ENCODE assay signal across 1 cellular context in the genomic region with DNA sequence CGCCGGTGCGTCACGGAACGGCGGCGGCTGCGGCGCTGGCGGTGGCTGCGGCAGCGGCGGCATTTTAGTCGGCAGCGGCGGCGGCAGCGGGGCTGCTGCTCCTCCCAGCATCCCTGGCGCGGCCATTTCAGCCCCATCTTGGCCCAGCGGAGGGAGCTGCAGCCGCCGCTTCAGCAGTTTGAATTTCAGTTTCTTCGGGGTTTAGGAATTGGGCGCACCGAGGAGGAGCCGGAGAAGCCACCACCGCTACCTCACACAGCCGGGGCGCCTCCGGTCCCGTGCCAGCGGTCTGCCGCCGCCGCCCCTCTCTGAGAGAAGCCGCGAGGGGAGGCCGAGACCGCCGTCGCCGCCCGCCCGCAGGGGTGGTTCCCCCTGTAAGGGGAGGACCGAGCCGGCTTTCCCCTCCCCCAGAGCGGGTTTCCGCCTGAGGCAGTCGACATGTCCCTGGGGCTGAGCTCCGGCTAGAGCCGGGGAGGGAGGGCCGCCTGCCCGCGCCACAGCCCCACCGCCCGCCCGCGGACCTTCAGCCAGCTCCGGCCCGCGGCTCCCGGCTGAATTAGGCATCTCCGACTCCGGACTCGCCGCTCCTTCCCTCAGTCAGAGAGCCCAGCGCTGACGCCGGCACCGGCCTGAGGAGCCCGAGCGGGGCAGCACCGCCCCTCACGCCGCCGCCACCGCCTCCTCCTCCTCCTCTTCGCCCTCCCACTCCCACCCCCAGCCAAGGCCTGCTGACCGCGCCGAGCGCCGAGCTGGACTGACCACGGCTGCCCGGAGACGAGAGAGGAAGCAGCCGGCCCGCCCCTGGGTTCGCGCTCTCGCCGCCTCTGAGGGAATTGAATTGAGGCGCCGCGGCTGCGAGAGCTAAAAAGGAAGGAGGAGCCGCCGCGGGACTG.
TF ChIP-seq lines count a peak whose summit lies in the region.

A gene (plus strand): TSS at position 67 of the 893 bp plus-strand sequence. CDS start 1,053 bp downstream, outside the sequence.

TF ChIP-seq in HepG2, 621 proteins besides CTCF, POLR2A, EP300 and RAD21 (continued from another document and continues in another):
- TF ChIP-seq, protein P1, sequence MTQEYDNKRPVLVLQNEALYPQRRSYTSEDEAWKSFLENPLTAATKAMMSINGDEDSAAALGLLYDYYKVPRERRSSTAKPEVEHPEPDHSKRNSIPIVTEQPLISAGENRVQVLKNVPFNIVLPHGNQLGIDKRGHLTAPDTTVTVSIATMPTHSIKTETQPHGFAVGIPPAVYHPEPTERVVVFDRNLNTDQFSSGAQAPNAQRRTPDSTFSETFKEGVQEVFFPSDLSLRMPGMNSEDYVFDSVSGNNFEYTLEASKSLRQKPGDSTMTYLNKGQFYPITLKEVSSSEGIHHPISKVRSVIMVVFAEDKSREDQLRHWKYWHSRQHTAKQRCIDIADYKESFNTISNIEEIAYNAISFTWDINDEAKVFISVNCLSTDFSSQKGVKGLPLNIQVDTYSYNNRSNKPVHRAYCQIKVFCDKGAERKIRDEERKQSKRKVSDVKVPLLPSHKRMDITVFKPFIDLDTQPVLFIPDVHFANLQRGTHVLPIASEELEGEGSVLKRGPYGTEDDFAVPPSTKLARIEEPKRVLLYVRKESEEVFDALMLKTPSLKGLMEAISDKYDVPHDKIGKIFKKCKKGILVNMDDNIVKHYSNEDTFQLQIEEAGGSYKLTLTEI (CRISPR knock-in tag; conservative IDR thresholded peaks at IDR 0.05), result no peak
- TF ChIP-seq RFXAP (CRISPR knock-in tag; IDR thresholded peaks at IDR 0.05; ENCODE audit: borderline replicate concordance) (peak; percentile 66; the same call in 1 of the 2 replicates), HOXA3 (CRISPR knock-in tag; IDR thresholded peaks at IDR 0.05) (peak; percentile 93), ZNF841 (CRISPR knock-in tag; IDR thresholded peaks at IDR 0.05; ENCODE audit: borderline replicate concordance) (0 out of 2 replicates have a peak, but pooled peaks have one; percentile 59), JUN (CRISPR knock-in tag; IDR thresholded peaks at IDR 0.05) (0 out of 2 replicates have a peak, but pooled peaks have one; percentile 14), RELA (CRISPR knock-in tag; IDR thresholded peaks at IDR 0.05) (no peak), MYNN (CRISPR knock-in tag; IDR thresholded peaks at IDR 0.05; ENCODE audit: low read depth) (no peak), ZNF772 (CRISPR knock-in tag; IDR thresholded peaks at IDR 0.05) (peak; percentile 35; the same call in 1 of the 2 replicates), FOSL2 (CRISPR knock-in tag; IDR thresholded peaks at IDR 0.05) (peak; percentile 61), ZNF337 (CRISPR knock-in tag; IDR thresholded peaks at IDR 0.05; ENCODE audit: borderline replicate concordance, low read depth) (no peak), MAF1 (CRISPR knock-in tag; IDR thresholded peaks at IDR 0.05; ENCODE audit: borderline replicate concordance) (peak; percentile 65; the same call in 1 of the 2 replicates), TOE1 (CRISPR knock-in tag; IDR thresholded peaks at IDR 0.05) (no peak), MED13 (CRISPR knock-in tag; IDR thresholded peaks at IDR 0.05) (peak; percentile 40; the same call in 1 of the 2 replicates), ZKSCAN5 (CRISPR knock-in tag; IDR thresholded peaks at IDR 0.05) (no peak), KLF15 (CRISPR knock-in tag; IDR thresholded peaks at IDR 0.05; ENCODE audit: borderline replicate concordance) (0 out of 2 replicates have a peak, but pooled peaks have one; percentile 12), SKI (IDR thresholded peaks at IDR 0.05; ENCODE audit: partially characterized antibody) (peak; percentile 78), ZNF430 (CRISPR knock-in tag; IDR thresholded peaks at IDR 0.05) (no peak), ZNF644 (CRISPR knock-in tag; IDR thresholded peaks at IDR 0.05; ENCODE audit: low read depth) (peak; percentile 9; the same call in 1 of the 2 replicates), NR2F6 (IDR thresholded peaks at IDR 0.05) (no peak), NR2F6 (CRISPR knock-in tag; IDR thresholded peaks at IDR 0.05) (no peak), RBFOX2 (IDR thresholded peaks at IDR 0.05; ENCODE audit: low read depth, low read length) (peak; percentile 89), HOXA7 (CRISPR knock-in tag; IDR thresholded peaks at IDR 0.05) (no peak), ZNF160 (CRISPR knock-in tag; IDR thresholded peaks at IDR 0.05) (peak; percentile 11; the same call in 1 of the 2 replicates), ZNF264 (CRISPR knock-in tag; IDR thresholded peaks at IDR 0.05) (0 out of 2 replicates have a peak, but pooled peaks have one; percentile 15), CAMTA2 (CRISPR knock-in tag; IDR thresholded peaks at IDR 0.05; ENCODE audit: borderline replicate concordance) (0 out of 2 replicates have a peak, but pooled peaks have one; percentile 82), SRY (CRISPR knock-in tag; IDR thresholded peaks at IDR 0.05) (peak; percentile 87; the same call in 1 of the 2 replicates), ETV5 (CRISPR knock-in tag; IDR thresholded peaks at IDR 0.05; ENCODE audit: borderline replicate concordance) (no peak; the same call in 1 of the 2 replicates), ZNF83 (CRISPR knock-in tag; IDR thresholded peaks at IDR 0.05; ENCODE audit: borderline replicate concordance) (0 out of 2 replicates have a peak, but pooled peaks have one; percentile 21), ZNF605 (CRISPR knock-in tag; IDR thresholded peaks at IDR 0.05) (peak; percentile 84), STAG1 (CRISPR knock-in tag; IDR thresholded peaks at IDR 0.05) (no peak; the same call in 1 of the 2 replicates), ZNF749 (CRISPR knock-in tag; IDR thresholded peaks at IDR 0.05; ENCODE audit: borderline replicate concordance) (peak; percentile 51; the same call in 1 of the 2 replicates), NPAS2 (CRISPR knock-in tag; IDR thresholded peaks at IDR 0.05; ENCODE audit: borderline replicate concordance) (no peak)
- TF ChIP-seq, protein P2, sequence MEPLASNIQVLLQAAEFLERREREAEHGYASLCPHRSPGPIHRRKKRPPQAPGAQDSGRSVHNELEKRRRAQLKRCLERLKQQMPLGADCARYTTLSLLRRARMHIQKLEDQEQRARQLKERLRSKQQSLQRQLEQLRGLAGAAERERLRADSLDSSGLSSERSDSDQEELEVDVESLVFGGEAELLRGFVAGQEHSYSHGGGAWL (CRISPR knock-in tag; IDR thresholded peaks at IDR 0.05), result peak; percentile 85; the same call in 1 of the 2 replicates
- TF ChIP-seq, protein P3, sequence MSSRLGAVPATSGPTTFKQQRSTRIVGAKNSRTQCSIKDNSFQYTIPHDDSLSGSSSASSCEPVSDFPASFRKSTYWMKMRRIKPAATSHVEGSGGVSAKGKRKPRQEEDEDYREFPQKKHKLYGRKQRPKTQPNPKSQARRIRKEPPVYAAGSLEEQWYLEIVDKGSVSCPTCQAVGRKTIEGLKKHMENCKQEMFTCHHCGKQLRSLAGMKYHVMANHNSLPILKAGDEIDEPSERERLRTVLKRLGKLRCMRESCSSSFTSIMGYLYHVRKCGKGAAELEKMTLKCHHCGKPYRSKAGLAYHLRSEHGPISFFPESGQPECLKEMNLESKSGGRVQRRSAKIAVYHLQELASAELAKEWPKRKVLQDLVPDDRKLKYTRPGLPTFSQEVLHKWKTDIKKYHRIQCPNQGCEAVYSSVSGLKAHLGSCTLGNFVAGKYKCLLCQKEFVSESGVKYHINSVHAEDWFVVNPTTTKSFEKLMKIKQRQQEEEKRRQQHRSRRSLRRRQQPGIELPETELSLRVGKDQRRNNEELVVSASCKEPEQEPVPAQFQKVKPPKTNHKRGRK (CRISPR knock-in tag; IDR thresholded peaks at IDR 0.05), result 0 out of 2 replicates have a peak, but pooled peaks have one; percentile 26
- TF ChIP-seq, protein P4, sequence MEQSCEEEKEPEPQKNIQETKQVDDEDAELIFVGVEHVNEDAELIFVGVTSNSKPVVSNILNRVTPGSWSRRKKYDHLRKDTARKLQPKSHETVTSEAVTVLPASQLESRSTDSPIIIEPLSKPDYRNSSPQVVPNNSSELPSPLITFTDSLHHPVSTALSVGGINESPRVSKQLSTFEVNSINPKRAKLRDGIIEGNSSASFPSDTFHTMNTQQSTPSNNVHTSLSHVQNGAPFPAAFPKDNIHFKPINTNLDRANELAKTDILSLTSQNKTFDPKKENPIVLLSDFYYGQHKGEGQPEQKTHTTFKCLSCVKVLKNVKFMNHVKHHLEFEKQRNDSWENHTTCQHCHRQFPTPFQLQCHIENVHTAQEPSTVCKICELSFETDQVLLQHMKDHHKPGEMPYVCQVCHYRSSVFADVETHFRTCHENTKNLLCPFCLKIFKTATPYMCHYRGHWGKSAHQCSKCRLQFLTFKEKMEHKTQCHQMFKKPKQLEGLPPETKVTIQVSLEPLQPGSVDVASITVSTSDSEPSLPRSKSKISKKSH (CRISPR knock-in tag; IDR thresholded peaks at IDR 0.05; ENCODE audit: borderline replicate concordance), result peak; percentile 74; the same call in 1 of the 2 replicates
- TF ChIP-seq, protein P5, sequence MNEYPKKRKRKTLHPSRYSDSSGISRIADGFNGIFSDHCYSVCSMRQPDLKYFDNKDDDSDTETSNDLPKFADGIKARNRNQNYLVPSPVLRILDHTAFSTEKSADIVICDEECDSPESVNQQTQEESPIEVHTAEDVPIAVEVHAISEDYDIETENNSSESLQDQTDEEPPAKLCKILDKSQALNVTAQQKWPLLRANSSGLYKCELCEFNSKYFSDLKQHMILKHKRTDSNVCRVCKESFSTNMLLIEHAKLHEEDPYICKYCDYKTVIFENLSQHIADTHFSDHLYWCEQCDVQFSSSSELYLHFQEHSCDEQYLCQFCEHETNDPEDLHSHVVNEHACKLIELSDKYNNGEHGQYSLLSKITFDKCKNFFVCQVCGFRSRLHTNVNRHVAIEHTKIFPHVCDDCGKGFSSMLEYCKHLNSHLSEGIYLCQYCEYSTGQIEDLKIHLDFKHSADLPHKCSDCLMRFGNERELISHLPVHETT (CRISPR knock-in tag; conservative IDR thresholded peaks at IDR 0.05), result peak; percentile 97
- TF ChIP-seq, protein P6, sequence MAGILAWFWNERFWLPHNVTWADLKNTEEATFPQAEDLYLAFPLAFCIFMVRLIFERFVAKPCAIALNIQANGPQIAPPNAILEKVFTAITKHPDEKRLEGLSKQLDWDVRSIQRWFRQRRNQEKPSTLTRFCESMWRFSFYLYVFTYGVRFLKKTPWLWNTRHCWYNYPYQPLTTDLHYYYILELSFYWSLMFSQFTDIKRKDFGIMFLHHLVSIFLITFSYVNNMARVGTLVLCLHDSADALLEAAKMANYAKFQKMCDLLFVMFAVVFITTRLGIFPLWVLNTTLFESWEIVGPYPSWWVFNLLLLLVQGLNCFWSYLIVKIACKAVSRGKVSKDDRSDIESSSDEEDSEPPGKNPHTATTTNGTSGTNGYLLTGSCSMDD (CRISPR knock-in tag; IDR thresholded peaks at IDR 0.05), result no peak
- TF ChIP-seq, protein P7, sequence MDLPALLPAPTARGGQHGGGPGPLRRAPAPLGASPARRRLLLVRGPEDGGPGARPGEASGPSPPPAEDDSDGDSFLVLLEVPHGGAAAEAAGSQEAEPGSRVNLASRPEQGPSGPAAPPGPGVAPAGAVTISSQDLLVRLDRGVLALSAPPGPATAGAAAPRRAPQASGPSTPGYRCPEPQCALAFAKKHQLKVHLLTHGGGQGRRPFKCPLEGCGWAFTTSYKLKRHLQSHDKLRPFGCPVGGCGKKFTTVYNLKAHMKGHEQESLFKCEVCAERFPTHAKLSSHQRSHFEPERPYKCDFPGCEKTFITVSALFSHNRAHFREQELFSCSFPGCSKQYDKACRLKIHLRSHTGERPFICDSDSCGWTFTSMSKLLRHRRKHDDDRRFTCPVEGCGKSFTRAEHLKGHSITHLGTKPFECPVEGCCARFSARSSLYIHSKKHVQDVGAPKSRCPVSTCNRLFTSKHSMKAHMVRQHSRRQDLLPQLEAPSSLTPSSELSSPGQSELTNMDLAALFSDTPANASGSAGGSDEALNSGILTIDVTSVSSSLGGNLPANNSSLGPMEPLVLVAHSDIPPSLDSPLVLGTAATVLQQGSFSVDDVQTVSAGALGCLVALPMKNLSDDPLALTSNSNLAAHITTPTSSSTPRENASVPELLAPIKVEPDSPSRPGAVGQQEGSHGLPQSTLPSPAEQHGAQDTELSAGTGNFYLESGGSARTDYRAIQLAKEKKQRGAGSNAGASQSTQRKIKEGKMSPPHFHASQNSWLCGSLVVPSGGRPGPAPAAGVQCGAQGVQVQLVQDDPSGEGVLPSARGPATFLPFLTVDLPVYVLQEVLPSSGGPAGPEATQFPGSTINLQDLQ (CRISPR knock-in tag; IDR thresholded peaks at IDR 0.05), result no peak
- TF ChIP-seq, protein P8, sequence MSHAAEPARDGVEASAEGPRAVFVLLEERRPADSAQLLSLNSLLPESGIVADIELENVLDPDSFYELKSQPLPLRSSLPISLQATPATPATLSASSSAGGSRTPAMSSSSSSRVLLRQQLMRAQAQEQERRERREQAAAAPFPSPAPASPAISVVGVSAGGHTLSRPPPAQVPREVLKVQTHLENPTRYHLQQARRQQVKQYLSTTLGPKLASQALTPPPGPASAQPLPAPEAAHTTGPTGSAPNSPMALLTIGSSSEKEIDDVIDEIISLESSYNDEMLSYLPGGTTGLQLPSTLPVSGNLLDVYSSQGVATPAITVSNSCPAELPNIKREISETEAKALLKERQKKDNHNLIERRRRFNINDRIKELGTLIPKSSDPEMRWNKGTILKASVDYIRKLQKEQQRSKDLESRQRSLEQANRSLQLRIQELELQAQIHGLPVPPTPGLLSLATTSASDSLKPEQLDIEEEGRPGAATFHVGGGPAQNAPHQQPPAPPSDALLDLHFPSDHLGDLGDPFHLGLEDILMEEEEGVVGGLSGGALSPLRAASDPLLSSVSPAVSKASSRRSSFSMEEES (CRISPR knock-in tag; IDR thresholded peaks at IDR 0.05), result no peak; the same call in none of the 2 replicates
- TF ChIP-seq, protein P9, sequence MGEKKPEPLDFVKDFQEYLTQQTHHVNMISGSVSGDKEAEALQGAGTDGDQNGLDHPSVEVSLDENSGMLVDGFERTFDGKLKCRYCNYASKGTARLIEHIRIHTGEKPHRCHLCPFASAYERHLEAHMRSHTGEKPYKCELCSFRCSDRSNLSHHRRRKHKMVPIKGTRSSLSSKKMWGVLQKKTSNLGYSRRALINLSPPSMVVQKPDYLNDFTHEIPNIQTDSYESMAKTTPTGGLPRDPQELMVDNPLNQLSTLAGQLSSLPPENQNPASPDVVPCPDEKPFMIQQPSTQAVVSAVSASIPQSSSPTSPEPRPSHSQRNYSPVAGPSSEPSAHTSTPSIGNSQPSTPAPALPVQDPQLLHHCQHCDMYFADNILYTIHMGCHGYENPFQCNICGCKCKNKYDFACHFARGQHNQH (CRISPR knock-in tag; IDR thresholded peaks at IDR 0.05), result peak; percentile 74
- TF ChIP-seq, protein P10, sequence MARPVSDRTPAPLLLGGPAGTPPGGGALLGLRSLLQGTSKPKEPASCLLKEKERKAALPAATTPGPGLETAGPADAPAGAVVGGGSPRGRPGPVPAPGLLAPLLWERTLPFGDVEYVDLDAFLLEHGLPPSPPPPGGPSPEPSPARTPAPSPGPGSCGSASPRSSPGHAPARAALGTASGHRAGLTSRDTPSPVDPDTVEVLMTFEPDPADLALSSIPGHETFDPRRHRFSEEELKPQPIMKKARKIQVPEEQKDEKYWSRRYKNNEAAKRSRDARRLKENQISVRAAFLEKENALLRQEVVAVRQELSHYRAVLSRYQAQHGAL (CRISPR knock-in tag; IDR thresholded peaks at IDR 0.05; ENCODE audit: not compliant biosample characterization), result no peak
